ENCODE assay signal across 8 cellular contexts in genomic region chr9:112174965-112175795, GRCh38. TPM values are rescaled to one million over a fixed set of nuclear protein-coding genes. Genes with fewer than 3 reads are reported as not detected.
DNase-seq lines count a peak whose midpoint lies in the region; TF ChIP-seq lines count a peak whose summit lies in the region.

TSS of gene SUSD1 (minus strand) at chr9:112175297. CDS start at chr9:112175235, 62 bp downstream.

- peak within 1 kb of the TSS; percentile 91 for H3K27ac Mint-ChIP-seq in neural crest cell (ENCODE audit: unreplicated experiment)

- H3K4me3 ChIP-seq in HEK293 (ENCODE audit: low read depth, low read length), result peak within 1 kb of the TSS; percentile 45
- H3K4me3 ChIP-seq in fibroblast of pulmonary artery (replicated peaks; ENCODE audit: low read depth, low read length), result peak within 1 kb of the TSS; percentile 52

- POLR2A ChIA-PET in HEK293 (lab: Yijun Ruan, JAX), result interaction anchor here (1.0 kb wide), 2 partner anchors 19 to 204 kb away, joined by 3 read pairs; partner anchors contain the start of gene HSDL2

- peak within 1 kb of the TSS; percentile 93 for H3K4me3 Mint-ChIP-seq in neural crest cell

- no peaks in the 10 kb centered on the region for H3K9me3 ChIP-seq in HEK293 (ENCODE audit: control insufficient read depth, insufficient read depth, low read depth, low read length)

- no peaks in the 10 kb centered on the region for H3K36me3 ChIP-seq in HEK293 (ENCODE audit: control insufficient read depth in 2 of 2, insufficient read depth in 1 of 2, low read length in 2 of 2)

- H3K4me1 Mint-ChIP-seq in neural crest cell, result peaks cover 30% of the 10 kb centered on the region

- DNase-seq in SHP77 (lab: John Stamatoyannopoulos, UW) (peak; percentile 7 to 56), SHP77 treated with DMSO at 0.1 percent for 48 hours (lab: John Stamatoyannopoulos, UW) (no peak), MV-4-11 (lab: John Stamatoyannopoulos, UW) (peak; percentile 12), fibroblast of pulmonary artery (ENCODE audit: low read depth) (no peak), neural crest cell (ENCODE audit: low read depth, low spot score) (peak; percentile 46), inferior parietal cortex (ENCODE audit: extremely low spot score) (no peak)
- DNase-seq in activated CD8-positive, alpha-beta memory T cell treated with anti-CD3 and anti-CD28 coated beads, Interleukin-2, amount 50 U/mL, for 48 hours, result peak; percentile 73

- H3K9me3 Mint-ChIP-seq in neural crest cell, result no peaks in the 10 kb centered on the region

- no peaks in the 10 kb centered on the region for H3K4me1 ChIP-seq in HEK293 (ENCODE audit: control insufficient read depth, insufficient read depth, low read length)

- H3K27ac ChIP-seq in HEK293 (ENCODE audit: extremely low read depth, low read depth, low read length), result peak within 1 kb of the TSS; percentile 90; the same call in 1 of the 2 replicates

- peaks cover 18% of the 10 kb centered on the region for H3K36me3 Mint-ChIP-seq in neural crest cell (ENCODE audit: low read depth)

- H3K27me3 Mint-ChIP-seq in neural crest cell (ENCODE audit: low read depth), result peaks cover 33% of the 10 kb centered on the region

- no peak for TF ChIP-seq CTCF in HEK293 (tag by site-specific recombination; IDR thresholded peaks at IDR 0.05)
- TF ChIP-seq CTCF in fibroblast of pulmonary artery (IDR thresholded peaks at IDR 0.05; ENCODE audit: low read length, missing control alignments), result no peak
- no peak for TF ChIP-seq CTCF in neural crest cell (conservative IDR thresholded peaks at IDR 0.05)

- CTCF ChIA-PET in HEK293 (lab: Yijun Ruan, JAX), result interaction anchor here (0.6 to 1.3 kb wide), 4 partner anchors 11 to 619 kb away, joined by 3 to 5 read pairs (median 4); no protein-coding TSS in a partner anchor

TF ChIP-seq in HEK293, 187 proteins besides CTCF, POLR2A, EP300 and RAD21 (continues in another document):
- 0 out of 2 replicates have a peak, but pooled peaks have one; percentile 23 for TF ChIP-seq ZBTB11 (tag by site-specific recombination; conservative IDR thresholded peaks at IDR 0.05; ENCODE audit: low read depth)
- TF ChIP-seq ZNF18 (tag by site-specific recombination; IDR thresholded peaks at IDR 0.05), result no peak
- TF ChIP-seq ZNF777 (tag by site-specific recombination; IDR thresholded peaks at IDR 0.05; ENCODE audit: borderline replicate concordance), result peak; percentile 52; the same call in 1 of the 2 replicates
- no peak for TF ChIP-seq ZNF202 (tag by site-specific recombination; IDR thresholded peaks at IDR 0.05; ENCODE audit: borderline replicate concordance)
- TF ChIP-seq WT1 (tag by site-specific recombination; IDR thresholded peaks at IDR 0.05), result no peak
- TF ChIP-seq ZNF335 (tag by site-specific recombination; conservative IDR thresholded peaks at IDR 0.05), result peak; percentile 77
- TF ChIP-seq ZNF449 (tag by site-specific recombination; IDR thresholded peaks at IDR 0.05), result no peak
- no peak for TF ChIP-seq ZNF610 (tag by site-specific recombination; IDR thresholded peaks at IDR 0.05; ENCODE audit: borderline replicate concordance)
- TF ChIP-seq ZNF837 (tag by site-specific recombination; IDR thresholded peaks at IDR 0.05), result no peak
- TF ChIP-seq ZNF398 (tag by site-specific recombination; IDR thresholded peaks at IDR 0.05), result 0 out of 2 replicates have a peak, but pooled peaks have one; percentile 8
- TF ChIP-seq PBX3 (CRISPR knock-in tag; IDR thresholded peaks at IDR 0.05), result no peak
- peak; percentile 7; the same call in 1 of the 2 replicates for TF ChIP-seq GLIS1 (tag by site-specific recombination; IDR thresholded peaks at IDR 0.05)
- TF ChIP-seq ZNF423 (tag by site-specific recombination; IDR thresholded peaks at IDR 0.05), result peak; percentile 30; the same call in 1 of the 2 replicates
- peak; percentile 70 for TF ChIP-seq ZIC2 (tag by site-specific recombination; IDR thresholded peaks at IDR 0.05)
- no peak for TF ChIP-seq ZBTB7A (tag by site-specific recombination; IDR thresholded peaks at IDR 0.05; ENCODE audit: low read depth)
- TF ChIP-seq GLI2 (tag by site-specific recombination; IDR thresholded peaks at IDR 0.05; ENCODE audit: borderline replicate concordance, low read depth), result no peak
- peak; percentile 72 for TF ChIP-seq ZBTB20 (tag by site-specific recombination; IDR thresholded peaks at IDR 0.05)
- TF ChIP-seq ZBTB26 (tag by site-specific recombination; optimal IDR thresholded peaks at IDR 0.05), result peak; percentile 56

RNA-seq across cellular contexts. Expression of gene SUSD1, which starts in this region (rescaled TPM):
- total RNA-seq in neural crest cell, result 22.6 and 23.6 TPM in 2 replicates

Comparison
In these comparisons a context has a peak if more than half of its experiments do, and no peak if none do; other contexts are left out.
1. DNase-seq: peak in SHP77 (2 of 2), MV-4-11 (single experiment), activated CD8-positive, alpha-beta memory T cell treated with anti-CD3 and anti-CD28 coated beads, Interleukin-2, amount 50 U/mL, for 48 hours (single experiment) and neural crest cell (single experiment); none in SHP77 treated with DMSO at 0.1 percent for 48 hours (single experiment), fibroblast of pulmonary artery (single experiment) and inferior parietal cortex (single experiment).